ENCODE assay signal across 1 cellular context in the genomic region with DNA sequence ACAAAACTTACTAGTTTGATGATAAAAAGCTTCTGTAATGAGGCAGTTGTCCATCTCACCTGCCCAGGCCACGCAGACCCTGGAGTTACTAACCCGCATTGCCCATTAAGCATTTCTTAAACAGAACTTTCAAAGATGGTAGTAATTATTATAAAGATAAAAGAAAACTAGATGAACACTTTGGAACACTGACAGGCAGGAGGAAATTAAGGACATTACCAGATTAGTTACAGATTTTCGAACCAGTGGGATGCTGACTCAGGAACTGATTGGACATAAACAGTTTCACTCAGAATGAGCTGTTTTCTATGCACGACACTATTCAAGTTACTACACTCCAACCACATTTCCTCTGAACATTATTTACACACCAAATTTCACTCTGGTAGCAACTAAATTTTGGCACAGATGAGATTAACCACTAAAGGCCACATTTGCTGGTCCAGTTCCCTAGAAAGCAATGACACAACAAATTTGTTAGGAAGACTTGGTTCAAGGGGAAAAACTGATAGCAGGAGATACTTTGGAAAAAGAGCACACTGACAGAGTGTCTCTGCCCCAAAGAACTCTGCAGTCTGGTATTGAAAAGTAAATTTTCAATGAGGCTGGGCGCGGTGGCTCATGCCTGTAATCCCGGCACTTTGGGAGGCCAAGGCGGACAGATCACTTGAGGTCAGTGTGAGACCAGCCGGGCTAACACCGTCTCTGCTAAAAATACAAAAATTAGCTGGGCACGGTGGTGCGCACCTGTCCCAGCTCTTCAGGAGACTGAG.
TF ChIP-seq lines count a peak whose summit lies in the region.

No MANE protein-coding gene starts in this region.

TF ChIP-seq in HepG2, 621 proteins besides CTCF, POLR2A, EP300 and RAD21 (continued from another document and continues in another):
- TF ChIP-seq, protein P1, sequence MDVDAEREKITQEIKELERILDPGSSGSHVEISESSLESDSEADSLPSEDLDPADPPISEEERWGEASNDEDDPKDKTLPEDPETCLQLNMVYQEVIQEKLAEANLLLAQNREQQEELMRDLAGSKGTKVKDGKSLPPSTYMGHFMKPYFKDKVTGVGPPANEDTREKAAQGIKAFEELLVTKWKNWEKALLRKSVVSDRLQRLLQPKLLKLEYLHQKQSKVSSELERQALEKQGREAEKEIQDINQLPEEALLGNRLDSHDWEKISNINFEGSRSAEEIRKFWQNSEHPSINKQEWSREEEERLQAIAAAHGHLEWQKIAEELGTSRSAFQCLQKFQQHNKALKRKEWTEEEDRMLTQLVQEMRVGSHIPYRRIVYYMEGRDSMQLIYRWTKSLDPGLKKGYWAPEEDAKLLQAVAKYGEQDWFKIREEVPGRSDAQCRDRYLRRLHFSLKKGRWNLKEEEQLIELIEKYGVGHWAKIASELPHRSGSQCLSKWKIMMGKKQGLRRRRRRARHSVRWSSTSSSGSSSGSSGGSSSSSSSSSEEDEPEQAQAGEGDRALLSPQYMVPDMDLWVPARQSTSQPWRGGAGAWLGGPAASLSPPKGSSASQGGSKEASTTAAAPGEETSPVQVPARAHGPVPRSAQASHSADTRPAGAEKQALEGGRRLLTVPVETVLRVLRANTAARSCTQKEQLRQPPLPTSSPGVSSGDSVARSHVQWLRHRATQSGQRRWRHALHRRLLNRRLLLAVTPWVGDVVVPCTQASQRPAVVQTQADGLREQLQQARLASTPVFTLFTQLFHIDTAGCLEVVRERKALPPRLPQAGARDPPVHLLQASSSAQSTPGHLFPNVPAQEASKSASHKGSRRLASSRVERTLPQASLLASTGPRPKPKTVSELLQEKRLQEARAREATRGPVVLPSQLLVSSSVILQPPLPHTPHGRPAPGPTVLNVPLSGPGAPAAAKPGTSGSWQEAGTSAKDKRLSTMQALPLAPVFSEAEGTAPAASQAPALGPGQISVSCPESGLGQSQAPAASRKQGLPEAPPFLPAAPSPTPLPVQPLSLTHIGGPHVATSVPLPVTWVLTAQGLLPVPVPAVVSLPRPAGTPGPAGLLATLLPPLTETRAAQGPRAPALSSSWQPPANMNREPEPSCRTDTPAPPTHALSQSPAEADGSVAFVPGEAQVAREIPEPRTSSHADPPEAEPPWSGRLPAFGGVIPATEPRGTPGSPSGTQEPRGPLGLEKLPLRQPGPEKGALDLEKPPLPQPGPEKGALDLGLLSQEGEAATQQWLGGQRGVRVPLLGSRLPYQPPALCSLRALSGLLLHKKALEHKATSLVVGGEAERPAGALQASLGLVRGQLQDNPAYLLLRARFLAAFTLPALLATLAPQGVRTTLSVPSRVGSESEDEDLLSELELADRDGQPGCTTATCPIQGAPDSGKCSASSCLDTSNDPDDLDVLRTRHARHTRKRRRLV (CRISPR knock-in tag; IDR thresholded peaks at IDR 0.05) = no peak
- TF ChIP-seq, protein P2, sequence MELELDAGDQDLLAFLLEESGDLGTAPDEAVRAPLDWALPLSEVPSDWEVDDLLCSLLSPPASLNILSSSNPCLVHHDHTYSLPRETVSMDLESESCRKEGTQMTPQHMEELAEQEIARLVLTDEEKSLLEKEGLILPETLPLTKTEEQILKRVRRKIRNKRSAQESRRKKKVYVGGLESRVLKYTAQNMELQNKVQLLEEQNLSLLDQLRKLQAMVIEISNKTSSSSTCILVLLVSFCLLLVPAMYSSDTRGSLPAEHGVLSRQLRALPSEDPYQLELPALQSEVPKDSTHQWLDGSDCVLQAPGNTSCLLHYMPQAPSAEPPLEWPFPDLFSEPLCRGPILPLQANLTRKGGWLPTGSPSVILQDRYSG (CRISPR knock-in tag; IDR thresholded peaks at IDR 0.05) = no peak
- TF ChIP-seq, protein P3, sequence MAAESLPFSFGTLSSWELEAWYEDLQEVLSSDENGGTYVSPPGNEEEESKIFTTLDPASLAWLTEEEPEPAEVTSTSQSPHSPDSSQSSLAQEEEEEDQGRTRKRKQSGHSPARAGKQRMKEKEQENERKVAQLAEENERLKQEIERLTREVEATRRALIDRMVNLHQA (CRISPR knock-in tag; IDR thresholded peaks at IDR 0.05) = no peak
- TF ChIP-seq, protein P4, sequence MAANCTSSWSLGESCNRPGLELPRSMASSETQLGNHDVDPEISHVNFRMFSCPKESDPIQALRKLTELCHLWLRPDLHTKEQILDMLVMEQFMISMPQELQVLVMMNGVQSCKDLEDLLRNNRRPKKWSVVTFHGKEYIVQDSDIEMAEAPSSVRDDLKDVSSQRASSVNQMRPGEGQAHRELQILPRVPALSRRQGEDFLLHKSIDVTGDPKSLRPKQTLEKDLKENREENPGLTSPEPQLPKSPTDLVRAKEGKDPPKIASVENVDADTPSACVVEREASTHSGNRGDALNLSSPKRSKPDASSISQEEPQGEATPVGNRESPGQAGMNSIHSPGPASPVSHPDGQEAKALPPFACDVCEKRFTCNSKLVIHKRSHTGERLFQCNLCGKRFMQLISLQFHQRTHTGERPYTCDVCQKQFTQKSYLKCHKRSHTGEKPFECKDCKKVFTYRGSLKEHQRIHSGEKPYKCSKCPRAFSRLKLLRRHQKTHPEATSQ (CRISPR knock-in tag; IDR thresholded peaks at IDR 0.05; ENCODE audit: borderline replicate concordance) = peak; percentile 52; the same call in 1 of the 2 replicates
- TF ChIP-seq ZC3H4 (CRISPR knock-in tag; IDR thresholded peaks at IDR 0.05; ENCODE audit: borderline replicate concordance) = peak; percentile 93; the same call in 1 of the 2 replicates
- TF ChIP-seq, protein P5, sequence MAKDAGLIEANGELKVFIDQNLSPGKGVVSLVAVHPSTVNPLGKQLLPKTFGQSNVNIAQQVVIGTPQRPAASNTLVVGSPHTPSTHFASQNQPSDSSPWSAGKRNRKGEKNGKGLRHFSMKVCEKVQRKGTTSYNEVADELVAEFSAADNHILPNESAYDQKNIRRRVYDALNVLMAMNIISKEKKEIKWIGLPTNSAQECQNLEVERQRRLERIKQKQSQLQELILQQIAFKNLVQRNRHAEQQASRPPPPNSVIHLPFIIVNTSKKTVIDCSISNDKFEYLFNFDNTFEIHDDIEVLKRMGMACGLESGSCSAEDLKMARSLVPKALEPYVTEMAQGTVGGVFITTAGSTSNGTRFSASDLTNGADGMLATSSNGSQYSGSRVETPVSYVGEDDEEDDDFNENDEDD (CRISPR knock-in tag; IDR thresholded peaks at IDR 0.05; ENCODE audit: borderline replicate concordance) = no peak
- TF ChIP-seq TEAD2 (CRISPR knock-in tag; IDR thresholded peaks at IDR 0.05) = no peak
- TF ChIP-seq, protein P6, sequence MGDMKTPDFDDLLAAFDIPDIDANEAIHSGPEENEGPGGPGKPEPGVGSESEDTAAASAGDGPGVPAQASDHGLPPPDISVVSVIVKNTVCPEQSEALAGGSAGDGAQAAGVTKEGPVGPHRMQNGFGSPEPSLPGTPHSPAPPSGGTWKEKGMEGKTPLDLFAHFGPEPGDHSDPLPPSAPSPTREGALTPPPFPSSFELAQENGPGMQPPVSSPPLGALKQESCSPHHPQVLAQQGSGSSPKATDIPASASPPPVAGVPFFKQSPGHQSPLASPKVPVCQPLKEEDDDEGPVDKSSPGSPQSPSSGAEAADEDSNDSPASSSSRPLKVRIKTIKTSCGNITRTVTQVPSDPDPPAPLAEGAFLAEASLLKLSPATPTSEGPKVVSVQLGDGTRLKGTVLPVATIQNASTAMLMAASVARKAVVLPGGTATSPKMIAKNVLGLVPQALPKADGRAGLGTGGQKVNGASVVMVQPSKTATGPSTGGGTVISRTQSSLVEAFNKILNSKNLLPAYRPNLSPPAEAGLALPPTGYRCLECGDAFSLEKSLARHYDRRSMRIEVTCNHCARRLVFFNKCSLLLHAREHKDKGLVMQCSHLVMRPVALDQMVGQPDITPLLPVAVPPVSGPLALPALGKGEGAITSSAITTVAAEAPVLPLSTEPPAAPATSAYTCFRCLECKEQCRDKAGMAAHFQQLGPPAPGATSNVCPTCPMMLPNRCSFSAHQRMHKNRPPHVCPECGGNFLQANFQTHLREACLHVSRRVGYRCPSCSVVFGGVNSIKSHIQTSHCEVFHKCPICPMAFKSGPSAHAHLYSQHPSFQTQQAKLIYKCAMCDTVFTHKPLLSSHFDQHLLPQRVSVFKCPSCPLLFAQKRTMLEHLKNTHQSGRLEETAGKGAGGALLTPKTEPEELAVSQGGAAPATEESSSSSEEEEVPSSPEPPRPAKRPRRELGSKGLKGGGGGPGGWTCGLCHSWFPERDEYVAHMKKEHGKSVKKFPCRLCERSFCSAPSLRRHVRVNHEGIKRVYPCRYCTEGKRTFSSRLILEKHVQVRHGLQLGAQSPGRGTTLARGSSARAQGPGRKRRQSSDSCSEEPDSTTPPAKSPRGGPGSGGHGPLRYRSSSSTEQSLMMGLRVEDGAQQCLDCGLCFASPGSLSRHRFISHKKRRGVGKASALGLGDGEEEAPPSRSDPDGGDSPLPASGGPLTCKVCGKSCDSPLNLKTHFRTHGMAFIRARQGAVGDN (CRISPR knock-in tag; IDR thresholded peaks at IDR 0.05) = peak; percentile 37; the same call in 1 of the 2 replicates
- no peak for TF ChIP-seq ZNF792 (CRISPR knock-in tag; IDR thresholded peaks at IDR 0.05)
- no peak for TF ChIP-seq ZKSCAN1 (IDR thresholded peaks at IDR 0.05; ENCODE audit: low read length)
- no peak for TF ChIP-seq ZNF543 (CRISPR knock-in tag; IDR thresholded peaks at IDR 0.05)
- TF ChIP-seq ZNF780A (CRISPR knock-in tag; IDR thresholded peaks at IDR 0.05) = no peak
- TF ChIP-seq, protein P7, sequence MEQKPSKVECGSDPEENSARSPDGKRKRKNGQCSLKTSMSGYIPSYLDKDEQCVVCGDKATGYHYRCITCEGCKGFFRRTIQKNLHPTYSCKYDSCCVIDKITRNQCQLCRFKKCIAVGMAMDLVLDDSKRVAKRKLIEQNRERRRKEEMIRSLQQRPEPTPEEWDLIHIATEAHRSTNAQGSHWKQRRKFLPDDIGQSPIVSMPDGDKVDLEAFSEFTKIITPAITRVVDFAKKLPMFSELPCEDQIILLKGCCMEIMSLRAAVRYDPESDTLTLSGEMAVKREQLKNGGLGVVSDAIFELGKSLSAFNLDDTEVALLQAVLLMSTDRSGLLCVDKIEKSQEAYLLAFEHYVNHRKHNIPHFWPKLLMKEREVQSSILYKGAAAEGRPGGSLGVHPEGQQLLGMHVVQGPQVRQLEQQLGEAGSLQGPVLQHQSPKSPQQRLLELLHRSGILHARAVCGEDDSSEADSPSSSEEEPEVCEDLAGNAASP (CRISPR knock-in tag; IDR thresholded peaks at IDR 0.05; ENCODE audit: borderline replicate concordance) = no peak
- TF ChIP-seq ZNF30 (CRISPR knock-in tag; IDR thresholded peaks at IDR 0.05) = no peak
- TF ChIP-seq ZNF746 (CRISPR knock-in tag; IDR thresholded peaks at IDR 0.05) = no peak
- no peak for TF ChIP-seq NRL (CRISPR knock-in tag; IDR thresholded peaks at IDR 0.05; ENCODE audit: borderline replicate concordance)
- no peak for TF ChIP-seq RXRB (CRISPR knock-in tag; IDR thresholded peaks at IDR 0.05; ENCODE audit: borderline replicate concordance)
- TF ChIP-seq MAFG (CRISPR knock-in tag; IDR thresholded peaks at IDR 0.05) = no peak
- no peak for TF ChIP-seq CAMTA2 (CRISPR knock-in tag; IDR thresholded peaks at IDR 0.05; ENCODE audit: borderline replicate concordance)
- TF ChIP-seq CEBPG (CRISPR knock-in tag; IDR thresholded peaks at IDR 0.05) = no peak
- peak; percentile 10 for TF ChIP-seq AGO1 (IDR thresholded peaks at IDR 0.05; ENCODE audit: low read depth, low read length, poor library complexity, severe bottlenecking)
- no peak for TF ChIP-seq ZNF460 (CRISPR knock-in tag; IDR thresholded peaks at IDR 0.05; ENCODE audit: borderline replicate concordance)
- TF ChIP-seq, protein P8, sequence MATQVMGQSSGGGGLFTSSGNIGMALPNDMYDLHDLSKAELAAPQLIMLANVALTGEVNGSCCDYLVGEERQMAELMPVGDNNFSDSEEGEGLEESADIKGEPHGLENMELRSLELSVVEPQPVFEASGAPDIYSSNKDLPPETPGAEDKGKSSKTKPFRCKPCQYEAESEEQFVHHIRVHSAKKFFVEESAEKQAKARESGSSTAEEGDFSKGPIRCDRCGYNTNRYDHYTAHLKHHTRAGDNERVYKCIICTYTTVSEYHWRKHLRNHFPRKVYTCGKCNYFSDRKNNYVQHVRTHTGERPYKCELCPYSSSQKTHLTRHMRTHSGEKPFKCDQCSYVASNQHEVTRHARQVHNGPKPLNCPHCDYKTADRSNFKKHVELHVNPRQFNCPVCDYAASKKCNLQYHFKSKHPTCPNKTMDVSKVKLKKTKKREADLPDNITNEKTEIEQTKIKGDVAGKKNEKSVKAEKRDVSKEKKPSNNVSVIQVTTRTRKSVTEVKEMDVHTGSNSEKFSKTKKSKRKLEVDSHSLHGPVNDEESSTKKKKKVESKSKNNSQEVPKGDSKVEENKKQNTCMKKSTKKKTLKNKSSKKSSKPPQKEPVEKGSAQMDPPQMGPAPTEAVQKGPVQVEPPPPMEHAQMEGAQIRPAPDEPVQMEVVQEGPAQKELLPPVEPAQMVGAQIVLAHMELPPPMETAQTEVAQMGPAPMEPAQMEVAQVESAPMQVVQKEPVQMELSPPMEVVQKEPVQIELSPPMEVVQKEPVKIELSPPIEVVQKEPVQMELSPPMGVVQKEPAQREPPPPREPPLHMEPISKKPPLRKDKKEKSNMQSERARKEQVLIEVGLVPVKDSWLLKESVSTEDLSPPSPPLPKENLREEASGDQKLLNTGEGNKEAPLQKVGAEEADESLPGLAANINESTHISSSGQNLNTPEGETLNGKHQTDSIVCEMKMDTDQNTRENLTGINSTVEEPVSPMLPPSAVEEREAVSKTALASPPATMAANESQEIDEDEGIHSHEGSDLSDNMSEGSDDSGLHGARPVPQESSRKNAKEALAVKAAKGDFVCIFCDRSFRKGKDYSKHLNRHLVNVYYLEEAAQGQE (IDR thresholded peaks at IDR 0.05; ENCODE audit: borderline replicate concordance in 1 of 2, low read depth in 1 of 2, low read length in 2 of 2) = no peak
- TF ChIP-seq ZBTB42 (CRISPR knock-in tag; IDR thresholded peaks at IDR 0.05) = no peak
- no peak for TF ChIP-seq EZH2 (conservative IDR thresholded peaks at IDR 0.05; ENCODE audit: low read depth, low read length)
- no peak for TF ChIP-seq TBP (CRISPR knock-in tag; IDR thresholded peaks at IDR 0.05)
- 0 out of 2 replicates have a peak, but pooled peaks have one; percentile 65 for TF ChIP-seq ZNF878 (CRISPR knock-in tag; IDR thresholded peaks at IDR 0.05)
- no peak for TF ChIP-seq FOXA1 (IDR thresholded peaks at IDR 0.05)
- no peak for TF ChIP-seq FOXA1 (CRISPR knock-in tag; IDR thresholded peaks at IDR 0.05)
- TF ChIP-seq, protein P9, sequence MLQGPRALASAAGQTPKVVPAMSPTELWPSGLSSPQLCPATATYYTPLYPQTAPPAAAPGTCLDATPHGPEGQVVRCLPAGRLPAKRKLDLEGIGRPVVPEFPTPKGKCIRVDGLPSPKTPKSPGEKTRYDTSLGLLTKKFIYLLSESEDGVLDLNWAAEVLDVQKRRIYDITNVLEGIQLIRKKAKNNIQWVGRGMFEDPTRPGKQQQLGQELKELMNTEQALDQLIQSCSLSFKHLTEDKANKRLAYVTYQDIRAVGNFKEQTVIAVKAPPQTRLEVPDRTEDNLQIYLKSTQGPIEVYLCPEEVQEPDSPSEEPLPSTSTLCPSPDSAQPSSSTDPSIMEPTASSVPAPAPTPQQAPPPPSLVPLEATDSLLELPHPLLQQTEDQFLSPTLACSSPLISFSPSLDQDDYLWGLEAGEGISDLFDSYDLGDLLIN (CRISPR knock-in tag; IDR thresholded peaks at IDR 0.05; ENCODE audit: borderline replicate concordance) = no peak
- TF ChIP-seq, protein P10, sequence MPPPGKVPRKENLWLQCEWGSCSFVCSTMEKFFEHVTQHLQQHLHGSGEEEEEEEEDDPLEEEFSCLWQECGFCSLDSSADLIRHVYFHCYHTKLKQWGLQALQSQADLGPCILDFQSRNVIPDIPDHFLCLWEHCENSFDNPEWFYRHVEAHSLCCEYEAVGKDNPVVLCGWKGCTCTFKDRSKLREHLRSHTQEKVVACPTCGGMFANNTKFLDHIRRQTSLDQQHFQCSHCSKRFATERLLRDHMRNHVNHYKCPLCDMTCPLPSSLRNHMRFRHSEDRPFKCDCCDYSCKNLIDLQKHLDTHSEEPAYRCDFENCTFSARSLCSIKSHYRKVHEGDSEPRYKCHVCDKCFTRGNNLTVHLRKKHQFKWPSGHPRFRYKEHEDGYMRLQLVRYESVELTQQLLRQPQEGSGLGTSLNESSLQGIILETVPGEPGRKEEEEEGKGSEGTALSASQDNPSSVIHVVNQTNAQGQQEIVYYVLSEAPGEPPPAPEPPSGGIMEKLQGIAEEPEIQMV (CRISPR knock-in tag; IDR thresholded peaks at IDR 0.05; ENCODE audit: low read depth) = no peak
- no peak for TF ChIP-seq ATF7 (IDR thresholded peaks at IDR 0.05)
- TF ChIP-seq ATF7 (CRISPR knock-in tag; IDR thresholded peaks at IDR 0.05) = no peak
- no peak for TF ChIP-seq ZSCAN30 (CRISPR knock-in tag; IDR thresholded peaks at IDR 0.05)
